ENCODE assay signal across 27 cellular contexts in genomic region chr7:93551931-93552330, GRCh38. TPM values are rescaled to one million over a fixed set of nuclear protein-coding genes. Genes with fewer than 3 reads are reported as not detected.
A peak's percentile ranks its signal among the peaks of the same experiment; 100 is the strongest.
DNase-seq lines count a peak whose midpoint lies in the region; ATAC-seq, FAIRE-seq and TF ChIP-seq lines count a peak whose summit lies in the region.
"Had no signal": no experiment of that assay in that cellular context is flagged by ENCODE, and none has a peak within 500 bp of the region (broad histone marks: within the 10 kb centered on the region; RNA-seq: fewer than 3 reads in every experiment).

No MANE protein-coding gene starts in this region.

- intact Hi-C loops in HepG2 (cut with micrococcal nuclease; ENCODE audit: unreplicated experiment), result loop anchor here (1.0 to 5.0 kb wide), 3 partner anchors 110 to 460 kb away; no protein-coding TSS in a partner anchor
- intact Hi-C loops in right lobe of liver (cut with DNase I), result no loop called here

- H3K36me3 ChIP-seq in HepG2 (replicated peaks in 1 of 2; ENCODE audit: control insufficient read depth in 1 of 2, insufficient read depth in 2 of 2, low read length in 2 of 2), result no peaks in the 10 kb centered on the region
- H3K36me3 ChIP-seq in right lobe of liver, result no peaks in the 10 kb centered on the region
- H3K36me3 ChIP-seq in trophoblast cell (ENCODE audit: control insufficient read depth in 1 of 2, insufficient read depth in 2 of 2, low read length in 2 of 2), result no peaks in the 10 kb centered on the region
- H3K36me3 ChIP-seq: BE2C; BLaER1 treated with 17β-estradiol and CSF1 and Interleukin-3, amounts not matched to agents 10 nM and 100 nM; HAP-1 had no signal

- no TSS peak for BruUV-seq in HepG2 (replicated peaks; lab: Mats Ljungman, UMichigan)

- TF ChIP-seq CTCF in HepG2 (CRISPR knock-in tag; IDR thresholded peaks at IDR 0.05), result no peak
- no peak for TF ChIP-seq CTCF in right lobe of liver (IDR thresholded peaks at IDR 0.05)
- no peak for TF ChIP-seq CTCF in epithelial cell of proximal tubule (conservative IDR thresholded peaks at IDR 0.05; ENCODE audit: low read depth, low read length)

- H3K4me2 ChIP-seq in HepG2 (ENCODE audit: low read depth, low read length), result no peak overlapping the region
- no peak overlapping the region for H3K4me2 ChIP-seq in trophoblast cell (ENCODE audit: low read length)
- H3K4me2 ChIP-seq: BLaER1 treated with 17β-estradiol and CSF1 and Interleukin-3, amounts not matched to agents 10 nM and 100 nM had no signal

- no peak for FAIRE-seq in HepG2 (lab: Jason Lieb, UNC)
- FAIRE-seq: A204.1, GM12891, GM18507 had no signal

- H3K9ac ChIP-seq in HepG2 (ENCODE audit: insufficient read depth, low read depth, low read length) (no peak overlapping the region), trophoblast cell (ENCODE audit: low read length) (no peak overlapping the region)
- H3K9ac ChIP-seq: BLaER1 treated with 17β-estradiol and CSF1 and Interleukin-3, amounts not matched to agents 10 nM and 100 nM had no signal

- H3K79me2 ChIP-seq in HepG2 (ENCODE audit: insufficient read depth, low read length), result no peaks in the 10 kb centered on the region
- H3K79me2 ChIP-seq in trophoblast cell (ENCODE audit: control insufficient read depth, insufficient read depth, low read length, poor library complexity), result no peaks in the 10 kb centered on the region

- no peak overlapping the region for H2BK5ac ChIP-seq in trophoblast cell (ENCODE audit: low read depth, low read length, poor library complexity)

- no peaks in the 10 kb centered on the region for H4K20me1 ChIP-seq in HepG2 (ENCODE audit: insufficient read depth, low read length)
- H4K20me1 ChIP-seq: BLaER1 treated with 17β-estradiol and CSF1 and Interleukin-3, amounts not matched to agents 10 nM and 100 nM had no signal

- no peak overlapping the region for H2BK12ac ChIP-seq in trophoblast cell (ENCODE audit: low read length)

- no peak overlapping the region for H4K8ac ChIP-seq in trophoblast cell (ENCODE audit: low read depth, low read length)

- H3K27me3 ChIP-seq in HepG2 (ENCODE audit: control insufficient read depth in 1 of 2, insufficient read depth in 2 of 2, low read length in 2 of 2) (no peaks in the 10 kb centered on the region), right lobe of liver (no peaks in the 10 kb centered on the region), trophoblast cell (ENCODE audit: insufficient read depth, low read length) (no peaks in the 10 kb centered on the region)
- H3K27me3 ChIP-seq: BE2C; BLaER1 treated with 17β-estradiol and CSF1 and Interleukin-3, amounts not matched to agents 10 nM and 100 nM had no signal

- DNase-seq in HepG2 (ENCODE audit: low spot score), result no peak
- no peak for DNase-seq in right lobe of liver
- DNase-seq in epithelial cell of proximal tubule (ENCODE audit: low read depth), result peak; percentile 27
- peak; percentile 48 for DNase-seq in kidney tubule cell (ENCODE audit: low spot score)
- no peak for DNase-seq in trophoblast cell
- DNase-seq: ACHN; AML-193; BE2C; Calu3; CD4-positive, alpha-beta T cell; COR-L47; DMS53; DMS79 treated with DMSO at 0.1 percent for 48 hours; GF-D8; GOT3; HFFc6 had no signal

- no peak overlapping the region for H4K12ac ChIP-seq in trophoblast cell (ENCODE audit: low read depth, low read length)

- no peak overlapping the region for H3K27ac ChIP-seq in HepG2 (ENCODE audit: extremely low read length, insufficient read depth, low read length)
- no peak overlapping the region for H3K27ac ChIP-seq in right lobe of liver
- H3K27ac ChIP-seq in trophoblast cell (ENCODE audit: low read depth, low read length), result no peak overlapping the region
- H3K27ac ChIP-seq: 22Rv1; BLaER1 treated with 17β-estradiol and CSF1 and Interleukin-3, amounts not matched to agents 10 nM and 100 nM had no signal

- H3K4me3 ChIP-seq in HepG2 (replicated peaks in 1 of 3; ENCODE audit: insufficient read depth in 1 of 3, low read depth in 2 of 3, low read length in 3 of 3) (no peak overlapping the region), right lobe of liver (no peak overlapping the region), epithelial cell of proximal tubule (ENCODE audit: low read depth, low read length) (no peak overlapping the region), trophoblast cell (ENCODE audit: low read depth, low read length) (no peak overlapping the region)
- H3K4me3 ChIP-seq: BLaER1 treated with 17β-estradiol and CSF1 and Interleukin-3, amounts not matched to agents 10 nM and 100 nM; HAP-1 had no signal

- H3K23ac ChIP-seq in trophoblast cell (ENCODE audit: low read length), result no peak overlapping the region

- H2AFZ ChIP-seq in HepG2 (ENCODE audit: low read length) (no peak overlapping the region), trophoblast cell (ENCODE audit: insufficient read depth, low read length, poor library complexity) (no peak overlapping the region)

- TF ChIP-seq EP300 in HepG2 (IDR thresholded peaks at IDR 0.05; ENCODE audit: low read depth in 2 of 2, low read length in 2 of 2), result no peak
- no peak for TF ChIP-seq EP300 in HepG2 (CRISPR knock-in tag; IDR thresholded peaks at IDR 0.05; ENCODE audit: borderline replicate concordance)

- H3K4me1 ChIP-seq in HepG2 (ENCODE audit: insufficient read depth, low read length), result no peaks in the 10 kb centered on the region
- H3K4me1 ChIP-seq in right lobe of liver, result no peaks in the 10 kb centered on the region
- no peaks in the 10 kb centered on the region for H3K4me1 ChIP-seq in trophoblast cell (ENCODE audit: control insufficient read depth in 1 of 2, insufficient read depth in 2 of 2, low read length in 2 of 2)
- H3K4me1 ChIP-seq: BE2C; BLaER1 treated with 17β-estradiol and CSF1 and Interleukin-3, amounts not matched to agents 10 nM and 100 nM had no signal

- H3K4ac ChIP-seq in trophoblast cell (ENCODE audit: low read depth, low read length), result no peak overlapping the region

- H3K14ac ChIP-seq in trophoblast cell (ENCODE audit: low read length), result no peak overlapping the region

- no peak overlapping the region for H2AK5ac ChIP-seq in trophoblast cell (ENCODE audit: low read length)

- WGBS in HepG2 (ENCODE audit: low lambda C conversion rate), result 0% methylated on average over 2 of the region's 2 CpGs
- WGBS in right lobe of liver (ENCODE audit: insufficient coverage, low coverage, low lambda C conversion rate, missing lambda C conversion rate), result 40% methylated on average over 2 of the region's 2 CpGs
- WGBS in trophoblast cell (ENCODE audit: extremely low coverage, insufficient coverage, insufficient read length), result no CpG with 5 or more reads among the region's 2 CpGs

- in situ Hi-C loops in HepG2 (cut with HindIII; ENCODE audit: extremely low pct_ligation_motif_present, low pct_unique_long_range_greater_than_20kb), result loop anchor here (5.0 kb wide), 1 partner anchor 305 kb away; no protein-coding TSS in a partner anchor

- no peak for TF ChIP-seq RAD21 in HepG2 (CRISPR knock-in tag; IDR thresholded peaks at IDR 0.05)

- no peaks in the 10 kb centered on the region for H3K9me3 ChIP-seq in HepG2 (ENCODE audit: low read length)
- H3K9me3 ChIP-seq in right lobe of liver, result no peaks in the 10 kb centered on the region
- H3K9me3 ChIP-seq in trophoblast cell (ENCODE audit: insufficient read depth, low read depth, low read length), result no peaks in the 10 kb centered on the region
- H3K9me3 ChIP-seq: BE2C; BLaER1 treated with 17β-estradiol and CSF1 and Interleukin-3, amounts not matched to agents 10 nM and 100 nM; HAP-1 had no signal

- TF ChIP-seq POLR2A in HepG2 (IDR thresholded peaks at IDR 0.05; ENCODE audit: insufficient read depth in 1 of 2, low read depth in 2 of 2, low read length in 2 of 2) (no peak), right lobe of liver (IDR thresholded peaks at IDR 0.05) (no peak)

- H4K91ac ChIP-seq in trophoblast cell (ENCODE audit: low read depth, low read length), result no peak overlapping the region

- H3K18ac ChIP-seq in trophoblast cell (ENCODE audit: low read length), result no peak overlapping the region

- H2BK120ac ChIP-seq in trophoblast cell (ENCODE audit: insufficient read depth, low read length, poor library complexity), result no peak overlapping the region

- POLR2A ChIA-PET in HepG2 (lab: Yijun Ruan, JAX), result no interaction called here

- CTCF ChIA-PET in HepG2 (lab: Yijun Ruan, JAX; ENCODE audit: low intra/inter-chr PET ratio, low total read pairs), result interaction anchor here (0.8 to 2.8 kb wide), 2 partner anchors 109 to 306 kb away, joined by 3 to 15 read pairs; no protein-coding TSS in a partner anchor

- no peaks in the 10 kb centered on the region for H3K79me1 ChIP-seq in trophoblast cell (ENCODE audit: low read length)

- ATAC-seq in HepG2 (no peak), right lobe of liver (no peak), HG03175 (IDR thresholded peaks at IDR 0.05; ENCODE audit: unreplicated experiment) (no peak), HG02571 (IDR thresholded peaks at IDR 0.05; ENCODE audit: unreplicated experiment) (no peak)

TF ChIP-seq in HepG2, 621 proteins besides CTCF, POLR2A, EP300 and RAD21 (continues in another document):
- peak; percentile 40; the same call in 1 of the 2 replicates for TF ChIP-seq MAFF (IDR thresholded peaks at IDR 0.05; ENCODE audit: low read depth, low read length)
- no peak for TF ChIP-seq NR2F1 (CRISPR knock-in tag; IDR thresholded peaks at IDR 0.05)

RNA-seq across cellular contexts. Expression of gene CALCR, which starts 22.6 kb away (rescaled TPM):
- total RNA-seq in HepG2 (2016; rRNA removed; fragmentation: Illumina TruSeq; extraction: Trizol) (not detected in 2 replicates), right lobe of liver (not detected), epithelial cell of proximal tubule (not detected in 2 replicates)
- not detected in 2 replicates for total RNA-seq in HepG2 (2016; cell fraction: cytosol; rRNA removed; fragmentation: Illumina TruSeq; extraction: Trizol; ENCODE audit: low read depth)
- not detected in 2 replicates for total RNA-seq in HepG2 (2016; cell fraction: insoluble cytoplasmic fraction; rRNA removed; fragmentation: Illumina TruSeq; extraction: Trizol)
- not detected in 2 replicates for total RNA-seq in HepG2 (2016; cell fraction: membrane; rRNA removed; fragmentation: Illumina TruSeq; extraction: Trizol)
- not detected in 2 replicates for total RNA-seq in HepG2 (2016; cell fraction: nucleus; rRNA removed; fragmentation: Illumina TruSeq; extraction: Trizol)
- polyA plus RNA-seq in HepG2 (2011; rRNA removed), result not detected in 2 replicates
- not detected in 2 replicates for polyA plus RNA-seq in HepG2 (2011; cell fraction: cytosol; rRNA removed)
- not detected in 2 replicates for polyA plus RNA-seq in HepG2 (2011; cell fraction: nucleus; rRNA removed)
- polyA plus RNA-seq in HepG2 (2012), result 0.04 TPM in 1 of 2 replicates, not detected in the other
- polyA plus RNA-seq in HepG2 (2016; cell fraction: cytosol; fragmentation: Illumina TruSeq; extraction: Trizol; ENCODE audit: low read depth), result not detected in 2 replicates
- polyA plus RNA-seq in HepG2 (2016; cell fraction: insoluble cytoplasmic fraction; fragmentation: Illumina TruSeq; extraction: Trizol; ENCODE audit: low read depth), result not detected in 2 replicates
- not detected in 2 replicates for polyA plus RNA-seq in HepG2 (2016; cell fraction: membrane; fragmentation: Illumina TruSeq; extraction: Trizol; ENCODE audit: low read depth)
- not detected in 2 replicates for polyA plus RNA-seq in HepG2 (2016; cell fraction: nucleus; fragmentation: Illumina TruSeq; extraction: Trizol; ENCODE audit: insufficient read depth, low read depth)
- not detected in 2 replicates for polyA minus RNA-seq in HepG2 (2011; rRNA and poly(A)+ RNA removed; ENCODE audit: low replicate concordance)
- not detected in 2 replicates for polyA minus RNA-seq in HepG2 (2011; cell fraction: cytosol; rRNA and poly(A)+ RNA removed)
- not detected in 2 replicates for polyA minus RNA-seq in HepG2 (2011; cell fraction: nucleus; rRNA and poly(A)+ RNA removed)
- 2.9 and 3.2 TPM in 2 replicates for polyA plus RNA-seq in trophoblast cell (2013)
- total RNA-seq: Calu3; CD4-positive, alpha-beta T cell; Daoy; G401; HFFc6 had no signal
- polyA plus RNA-seq: CD14-positive monocyte had no signal

Comparison
In these comparisons a context has a peak if more than half of its experiments do, and no peak if none do; other contexts are left out.
1. DNase-seq: peak in epithelial cell of proximal tubule (single experiment) and kidney tubule cell (single experiment); none in HepG2 (single experiment), right lobe of liver (0 of 3) and trophoblast cell (0 of 2).